Comparison of ENCODE assay signal across 12 cellular contexts in genomic region chr1:86394416-86394815, GRCh38. TPM values are rescaled to one million over a fixed set of nuclear protein-coding genes. Genes with fewer than 3 reads are reported as not detected.
DNase-seq lines count a peak whose midpoint lies in the region; ATAC-seq and TF ChIP-seq lines count a peak whose summit lies in the region.
"Had no signal": no experiment of that assay in that cellular context is flagged by ENCODE, and none has a peak within 500 bp of the region (broad histone marks: within the 10 kb centered on the region; RNA-seq: fewer than 3 reads in every experiment).

No MANE protein-coding gene starts in this region.

- TF ChIP-seq CTCF in fibroblast of mammary gland (conservative IDR thresholded peaks at IDR 0.05; ENCODE audit: control insufficient read depth, insufficient read depth, low read depth, low read length) (no peak), RWPE1 (conservative IDR thresholded peaks at IDR 0.05; ENCODE audit: low read depth) (no peak)

- H3K36me3 Mint-ChIP-seq in activated CD4-positive, alpha-beta T cell treated with anti-CD3 and anti-CD28 coated beads, Interleukin-2, amount 10 ng/mL, durations not matched to agents 7 days and 5 days (ENCODE audit: low read depth) = peaks cover 37% of the 10 kb centered on the region
- H3K36me3 Mint-ChIP-seq in activated CD8-positive, alpha-beta T cell treated with anti-CD3 and anti-CD28 coated beads, Interleukin-2, amount 10 ng/mL, durations not matched to agents 7 days and 5 days (ENCODE audit: low read depth) = peaks cover 24% of the 10 kb centered on the region

- DNase-seq in activated CD4-positive, alpha-beta T cell treated with anti-CD3 and anti-CD28 coated beads, Interleukin-2, amount 10 ng/mL, durations not matched to agents 7 days and 5 days = no peak
- no peak for DNase-seq in activated CD4-positive, alpha-beta T cell treated with anti-CD3 and anti-CD28 coated beads, Interleukin-2, amount 50 U/mL, for 1 hour
- no peak for DNase-seq in activated CD8-positive, alpha-beta T cell treated with anti-CD3 and anti-CD28 coated beads, Interleukin-2, amount 10 ng/mL, durations not matched to agents 7 days and 5 days
- DNase-seq in fibroblast of mammary gland (ENCODE audit: low read depth) (peak; percentile 54), SKM-1 treated with dmso at 0.1 percent for 144 hours (lab: John Stamatoyannopoulos, UW; ENCODE audit: unreplicated experiment) (no peak), iPS-NIHi7 (ENCODE audit: extremely low spot score) (no peak), RWPE1 (ENCODE audit: low spot score) (no peak)
- DNase-seq: caudate nucleus; stimulated activated CD4-positive, alpha-beta T cell treated with anti-CD3 and anti-CD28 coated beads, Interleukin-12 subunit alpha, Interleukin-12 subunit beta, amount 100 ng/mL, for 4 hours; testis had no signal

- H3K4me2 ChIP-seq in skeletal muscle satellite cell (ENCODE audit: low read length) = peak overlapping the region; percentile 40

- peak overlapping the region; percentile 37 for H3K9ac ChIP-seq in skeletal muscle satellite cell (ENCODE audit: low read depth, low read length)

- POLR2A ChIA-PET in activated CD4-positive, alpha-beta T cell treated with anti-CD3 and anti-CD28 coated beads, Interleukin-2, amount 10 ng/mL, durations not matched to agents 7 days and 5 days (lab: Charles Lee) = no interaction called here
- POLR2A ChIA-PET in activated CD8-positive, alpha-beta T cell treated with anti-CD3 and anti-CD28 coated beads, Interleukin-2, amount 10 ng/mL, durations not matched to agents 7 days and 5 days (lab: Charles Lee) = interaction anchor here (2.4 kb wide), 1 partner anchor 9 kb away, joined by 8 read pairs; no protein-coding TSS in a partner anchor
- POLR2A ChIA-PET in RWPE1 (lab: Yijun Ruan, JAX; ENCODE audit: low non-redundant PET) = interaction anchor here (0.8 kb wide), 1 partner anchor 16 kb away, joined by 7 read pairs; no protein-coding TSS in a partner anchor

- peaks cover 23% of the 10 kb centered on the region for H3K4me1 ChIP-seq in skeletal muscle satellite cell (ENCODE audit: control insufficient read depth, insufficient read depth, low read length)

- CTCF ChIA-PET in activated CD4-positive, alpha-beta T cell treated with anti-CD3 and anti-CD28 coated beads, Interleukin-2, amount 10 ng/mL, durations not matched to agents 7 days and 5 days (lab: Charles Lee) = interaction anchor here (0.9 to 1.5 kb wide), 2 partner anchors 9 to 107 kb away, joined by 4 read pairs; no protein-coding TSS in a partner anchor
- CTCF ChIA-PET in activated CD8-positive, alpha-beta T cell treated with anti-CD3 and anti-CD28 coated beads, Interleukin-2, amount 10 ng/mL, durations not matched to agents 7 days and 5 days (lab: Charles Lee) = interaction anchor here (0.7 to 1.4 kb wide), 5 partner anchors 10 to 113 kb away, joined by 3 to 9 read pairs (median 3); no protein-coding TSS in a partner anchor
- CTCF ChIA-PET in RWPE1 (lab: Yijun Ruan, JAX) = no interaction called here

- no peaks in the 10 kb centered on the region for H3K27me3 Mint-ChIP-seq in activated CD4-positive, alpha-beta T cell treated with anti-CD3 and anti-CD28 coated beads, Interleukin-2, amount 10 ng/mL, durations not matched to agents 7 days and 5 days
- no peaks in the 10 kb centered on the region for H3K27me3 Mint-ChIP-seq in activated CD8-positive, alpha-beta T cell treated with anti-CD3 and anti-CD28 coated beads, Interleukin-2, amount 10 ng/mL, durations not matched to agents 7 days and 5 days (ENCODE audit: low read depth)

- peak overlapping the region; percentile 28 for H3K27ac Mint-ChIP-seq in activated CD4-positive, alpha-beta T cell treated with anti-CD3 and anti-CD28 coated beads, Interleukin-2, amount 10 ng/mL, durations not matched to agents 7 days and 5 days
- H3K27ac Mint-ChIP-seq in activated CD8-positive, alpha-beta T cell treated with anti-CD3 and anti-CD28 coated beads, Interleukin-2, amount 10 ng/mL, durations not matched to agents 7 days and 5 days = no peak overlapping the region

- H3K27me3 ChIP-seq in skeletal muscle satellite cell (ENCODE audit: control insufficient read depth, insufficient read depth, low read length) = no peaks in the 10 kb centered on the region
- H3K27me3 ChIP-seq: testis had no signal

- no peaks in the 10 kb centered on the region for H3K9me3 ChIP-seq in skeletal muscle satellite cell (replicated peaks; ENCODE audit: low read length)
- H3K9me3 ChIP-seq: testis had no signal

- peak overlapping the region; percentile 97 for H3K4me3 Mint-ChIP-seq in activated CD4-positive, alpha-beta T cell treated with anti-CD3 and anti-CD28 coated beads, Interleukin-2, amount 10 ng/mL, durations not matched to agents 7 days and 5 days
- peak overlapping the region; percentile 35 for H3K4me3 Mint-ChIP-seq in activated CD8-positive, alpha-beta T cell treated with anti-CD3 and anti-CD28 coated beads, Interleukin-2, amount 10 ng/mL, durations not matched to agents 7 days and 5 days

- H3K27ac ChIP-seq in RWPE1 = no peak overlapping the region
- H3K27ac ChIP-seq: testis had no signal

- H3K4me3 ChIP-seq in fibroblast of mammary gland (ENCODE audit: control insufficient read depth, low read depth, low read length) (peak overlapping the region; percentile 38), skeletal muscle satellite cell (ENCODE audit: low read length) (peak overlapping the region; percentile 57)

- H3K4me1 Mint-ChIP-seq in activated CD4-positive, alpha-beta T cell treated with anti-CD3 and anti-CD28 coated beads, Interleukin-2, amount 10 ng/mL, durations not matched to agents 7 days and 5 days = peaks cover 65% of the 10 kb centered on the region
- peaks cover 59% of the 10 kb centered on the region for H3K4me1 Mint-ChIP-seq in activated CD8-positive, alpha-beta T cell treated with anti-CD3 and anti-CD28 coated beads, Interleukin-2, amount 10 ng/mL, durations not matched to agents 7 days and 5 days (ENCODE audit: low read depth)

- peaks cover 7% of the 10 kb centered on the region for H3K9me3 Mint-ChIP-seq in activated CD4-positive, alpha-beta T cell treated with anti-CD3 and anti-CD28 coated beads, Interleukin-2, amount 10 ng/mL, durations not matched to agents 7 days and 5 days
- H3K9me3 Mint-ChIP-seq in activated CD8-positive, alpha-beta T cell treated with anti-CD3 and anti-CD28 coated beads, Interleukin-2, amount 10 ng/mL, durations not matched to agents 7 days and 5 days (ENCODE audit: insufficient read depth) = no peaks in the 10 kb centered on the region

- H3K36me3 ChIP-seq in skeletal muscle satellite cell (ENCODE audit: insufficient read depth, low read length) = no peaks in the 10 kb centered on the region

- ATAC-seq in activated CD8-positive, alpha-beta T cell treated with anti-CD3 and anti-CD28 coated beads, Interleukin-2, amount 10 ng/mL, durations not matched to agents 7 days and 5 days = no peak

RNA-seq across cellular contexts. Expression of gene ODF2L, which starts 1.7 kb away (rescaled TPM):
- total RNA-seq in activated CD4-positive, alpha-beta T cell treated with anti-CD3 and anti-CD28 coated beads, Interleukin-2, amount 10 ng/mL, durations not matched to agents 7 days and 5 days = 10 to 100 TPM; 46.3 to 49.2 TPM
- total RNA-seq in activated CD8-positive, alpha-beta T cell treated with anti-CD3 and anti-CD28 coated beads, Interleukin-2, amount 10 ng/mL, durations not matched to agents 7 days and 5 days = 10 to 100 TPM; 32.7 to 38.9 TPM
- total RNA-seq in skeletal muscle satellite cell (2012; rRNA removed) = 19.7 and 26.9 TPM in 2 replicates

RNA-seq across cellular contexts. Expression of gene CLCA2, which starts 29.6 kb away (rescaled TPM):
- total RNA-seq in activated CD4-positive, alpha-beta T cell treated with anti-CD3 and anti-CD28 coated beads, Interleukin-2, amount 10 ng/mL, durations not matched to agents 7 days and 5 days = not detected
- total RNA-seq in activated CD8-positive, alpha-beta T cell treated with anti-CD3 and anti-CD28 coated beads, Interleukin-2, amount 10 ng/mL, durations not matched to agents 7 days and 5 days = not detected
- 0.22 TPM in 1 of 2 replicates, not detected in the other for total RNA-seq in skeletal muscle satellite cell (2012; rRNA removed)
- total RNA-seq: kidney epithelial cell had no signal
